In genomic region chr17:68259586-68259985, GRCh38 we compare ENCODE assay signal across 8 cellular contexts. TPM values are rescaled to one million over a fixed set of nuclear protein-coding genes. Genes with fewer than 3 reads are reported as not detected.
DNase-seq lines count a peak whose midpoint lies in the region; ATAC-seq and TF ChIP-seq lines count a peak whose summit lies in the region.
"Not testable (repeated sequence)": the region's sequence is repeated elsewhere in the genome, so short reads cannot be mapped to it uniquely, and the experiment has no call there.

No MANE protein-coding gene starts in this region.

- H3K4me1 ChIP-seq in heart right ventricle (peaks cover 0 to 68% (median 14%) of the 10 kb centered on the region in 9 donors), transverse colon (peaks cover 0 to 19% (median 8%) of the 10 kb centered on the region in 4 donors)
- not testable (repeated sequence) for H3K4me1 ChIP-seq in neuronal stem cell (ENCODE audit: control insufficient read depth in 2 of 2, insufficient read depth in 1 of 2, low read depth in 1 of 2, low read length in 2 of 2)

- H3K14ac ChIP-seq in neuronal stem cell (ENCODE audit: low read length): not testable (repeated sequence)

- H3K27me3 ChIP-seq in heart right ventricle; neuronal stem cell (ENCODE audit: control insufficient read depth in 3 of 3, insufficient read depth in 3 of 3, low read depth in 1 of 3, low read length in 3 of 3); transverse colon: not testable (repeated sequence)

- H3K4me3 Mint-ChIP-seq in activated B cell treated with CpG ODN at 0.5 μM for 24 hours: peak overlapping the region; percentile 74

- 60 to 78% methylated on average over 4 of the region's 4 CpGs for WGBS in heart right ventricle, 2 donors
- no CpG with 5 or more reads among the region's 4 CpGs for WGBS in neuronal stem cell (ENCODE audit: extremely low coverage in 2 of 2, insufficient read length in 2 of 2, insufficient replicate concordance in 1 of 2), 2 donors
- 76 to 83% methylated on average over 1 to 4 of the region's 4 CpGs for WGBS in transverse colon (ENCODE audit: low coverage in 1 of 2), 2 donors

- TF ChIP-seq CTCF in activated B cell treated with CpG ODN at 0.5 μM for 24 hours (IDR thresholded peaks at IDR 0.05); heart right ventricle (IDR thresholded peaks at IDR 0.05); transverse colon (IDR thresholded peaks at IDR 0.05): not testable (repeated sequence)

- not testable (repeated sequence) for H3K79me1 ChIP-seq in neuronal stem cell (ENCODE audit: low read depth, low read length)

- not testable (repeated sequence) for TF ChIP-seq POLR2A in transverse colon (IDR thresholded peaks at IDR 0.05)

- not testable (repeated sequence) for H2BK15ac ChIP-seq in neuronal stem cell (ENCODE audit: low read length)

- CTCF ChIA-PET in activated B cell treated with CpG ODN at 0.5 μM for 24 hours (lab: Charles Lee): interaction anchor here (1.2 kb wide), 1 partner anchor 56 kb away, joined by 3 read pairs; no protein-coding TSS in a partner anchor

- peaks cover 32% of the 10 kb centered on the region for H3K36me3 Mint-ChIP-seq in activated B cell treated with CpG ODN at 0.5 μM for 24 hours (ENCODE audit: low read depth)

- TF ChIP-seq EP300 in transverse colon (IDR thresholded peaks at IDR 0.05; ENCODE audit: low read depth): not testable (repeated sequence)

- H3K9me3 Mint-ChIP-seq in activated B cell treated with CpG ODN at 0.5 μM for 24 hours: not testable (repeated sequence)

- not testable (repeated sequence) for H3K9ac ChIP-seq in neuronal stem cell (ENCODE audit: low read depth, low read length, poor library complexity)

- not testable (repeated sequence) for H3K23ac ChIP-seq in neuronal stem cell (ENCODE audit: low read depth, low read length, poor library complexity)

- H3K27me3 Mint-ChIP-seq in activated B cell treated with CpG ODN at 0.5 μM for 24 hours: not testable (repeated sequence)

- not testable (repeated sequence) for H3K9me3 ChIP-seq in heart right ventricle; neuronal stem cell (replicated peaks in 1 of 2; ENCODE audit: control insufficient read depth in 2 of 2, insufficient read depth in 1 of 2, low read depth in 1 of 2, low read length in 2 of 2); transverse colon

- ATAC-seq in activated B cell treated with CpG ODN at 0.5 μM for 24 hours (ENCODE audit: low read depth); heart right ventricle: not testable (repeated sequence)

- H2BK12ac ChIP-seq in neuronal stem cell (ENCODE audit: low read length): not testable (repeated sequence)

- not testable (repeated sequence) for H2BK120ac ChIP-seq in neuronal stem cell (ENCODE audit: low read depth, low read length)

- H2AK5ac ChIP-seq in neuronal stem cell (ENCODE audit: low read depth, low read length): not testable (repeated sequence)

- peak; percentile 5 for DNase-seq in COLO668 (lab: John Stamatoyannopoulos, UW; ENCODE audit: unreplicated experiment)
- DNase-seq in HT-29 (ENCODE audit: low spot score): peak; percentile 34
- peak; percentile 16 for DNase-seq in NCI-H82 treated with DMSO at 0.1 percent for 48 hours (lab: John Stamatoyannopoulos, UW; ENCODE audit: unreplicated experiment)
- not testable (repeated sequence) for DNase-seq in activated B cell treated with CpG ODN at 0.5 μM for 24 hours; heart right ventricle; neuronal stem cell (ENCODE audit: low spot score); transverse colon
- DNase-seq in astrocyte of the hippocampus (ENCODE audit: low read depth, low spot score): peak; percentile 5

- peaks cover 71% of the 10 kb centered on the region for H3K4me1 Mint-ChIP-seq in activated B cell treated with CpG ODN at 0.5 μM for 24 hours

- not testable (repeated sequence) for H3K18ac ChIP-seq in neuronal stem cell (ENCODE audit: low read length)

- in situ Hi-C loops in transverse colon (cut with MboI; ENCODE audit: low pct_ligation_motif_present in 1 of 4, low pct_unique_long_range_greater_than_20kb in 1 of 4, low sequenced_read_pairs in 3 of 4): loop anchor here in 2 of 4 donors (10.0 to 25.0 kb wide), 2 partner anchors 195 to 503 kb away; partner anchors contain the start of gene WIPI1 (in 1 of the 2)

- peak overlapping the region; percentile 88 for H2AFZ ChIP-seq in neuronal stem cell (ENCODE audit: low read length)

- H3K4me3 ChIP-seq in heart right ventricle (peak overlapping the region in 6 of 10 donors; percentile 28 to 38 (median 33)), neuronal stem cell (ENCODE audit: low read length in 2 of 2) (peak overlapping the region in 1 of 2 donors; percentile 3)
- H3K4me3 ChIP-seq in transverse colon: not testable (repeated sequence)

- not testable (repeated sequence) for H4K91ac ChIP-seq in neuronal stem cell (ENCODE audit: low read depth, low read length, poor library complexity)

- H4K8ac ChIP-seq in neuronal stem cell (ENCODE audit: low read depth, low read length): not testable (repeated sequence)

- not testable (repeated sequence) for H3K4ac ChIP-seq in neuronal stem cell (ENCODE audit: low read length)

- intact Hi-C loops in activated B cell treated with CpG ODN at 0.5 μM for 24 hours (cut with micrococcal nuclease); heart right ventricle (cut with DNase I); transverse colon (cut with DNase I; ENCODE audit: low total_unique reads): not testable (repeated sequence)

- H3K27ac ChIP-seq in heart right ventricle (peak overlapping the region in 7 of 10 donors; percentile 41 to 89 (median 82)), transverse colon (peak overlapping the region; percentile 33 to 74 (median 64))
- not testable (repeated sequence) for H3K27ac ChIP-seq in neuronal stem cell (replicated peaks; ENCODE audit: low read length)

- POLR2A ChIA-PET in activated B cell treated with CpG ODN at 0.5 μM for 24 hours (lab: Charles Lee): interaction anchor here (0.6 to 5.3 kb wide), 15 partner anchors 11 to 198 kb away, joined by 3 to 66 read pairs (median 6); partner anchors contain the start of genes AMZ2, ARSG, SLC16A6 and WIPI1

- H3K27ac Mint-ChIP-seq in activated B cell treated with CpG ODN at 0.5 μM for 24 hours: peak overlapping the region; percentile 84

- peaks cover 0 to 30% (median 11%) of the 10 kb centered on the region in 9 donors for H3K36me3 ChIP-seq in heart right ventricle
- H3K36me3 ChIP-seq in neuronal stem cell (replicated peaks in 1 of 2; ENCODE audit: control insufficient read depth in 2 of 2, insufficient read depth in 2 of 2, low read length in 2 of 2): peaks cover 12 to 26% of the 10 kb centered on the region in 2 donors
- not testable (repeated sequence) for H3K36me3 ChIP-seq in transverse colon

- H3K4me2 ChIP-seq in neuronal stem cell (ENCODE audit: insufficient read depth, low read length, poor library complexity, severe bottlenecking): not testable (repeated sequence)

- H2BK5ac ChIP-seq in neuronal stem cell (ENCODE audit: low read length): not testable (repeated sequence)

RNA-seq across cellular contexts. Expression of gene AMZ2, which starts 11.7 kb away (rescaled TPM):
- 12.4 and 20.0 TPM in 2 replicates for total RNA-seq in HT-29 (2014; rRNA removed; shearing (Covaris generic))
- total RNA-seq in activated B cell treated with CpG ODN at 0.5 μM for 24 hours: 42.1 and 55.4 TPM in 2 replicates
- total RNA-seq in heart right ventricle: 100 to 1,000 TPM in 8 of 10 donors, 10 to 100 TPM in 2; 70.7 to 140 (median 111) TPM
- 10 to 100 TPM; 41.6 to 77.4 TPM for polyA plus RNA-seq in heart right ventricle
- 166 TPM for polyA plus RNA-seq in neuronal stem cell (2013, experiment 1 of 2)
- 168 TPM for polyA plus RNA-seq in neuronal stem cell (2013, experiment 2 of 2)
- 10 to 100 TPM in 3 of 4 donors, not detected in 1; 32.7 to 45.6 (median 32.8) TPM for total RNA-seq in transverse colon

RNA-seq across cellular contexts. Expression of gene SLC16A6, which starts 31.3 kb away (rescaled TPM):
- 1.3 TPM in 1 of 2 replicates, not detected in the other for total RNA-seq in HT-29 (2014; rRNA removed; shearing (Covaris generic))
- 10.2 and 11.0 TPM in 2 replicates for total RNA-seq in activated B cell treated with CpG ODN at 0.5 μM for 24 hours
- total RNA-seq in heart right ventricle: 1 to 10 TPM in 2 of 10 donors, under 1 TPM in 7, not detected in 1; 0.16 to 1.9 (median 0.59) TPM
- polyA plus RNA-seq in heart right ventricle: under 1 TPM; 0.14 to 0.80 TPM
- 0.04 TPM for polyA plus RNA-seq in neuronal stem cell (2013, experiment 1 of 2)
- 0.06 TPM for polyA plus RNA-seq in neuronal stem cell (2013, experiment 2 of 2)
- under 1 TPM in 2 of 4 donors, not detected in 2; 0.14 to 0.48 TPM for total RNA-seq in transverse colon

RNA-seq across cellular contexts. Expression of gene ARSG, which starts 31.7 kb away (rescaled TPM):
- 2.0 and 2.1 TPM in 2 replicates for total RNA-seq in HT-29 (2014; rRNA removed; shearing (Covaris generic))
- total RNA-seq in activated B cell treated with CpG ODN at 0.5 μM for 24 hours (15.5 and 19.6 TPM in 2 replicates), heart right ventricle (1 to 10 TPM; 2.5 to 6.2 (median 3.5) TPM), transverse colon (1 to 10 TPM in 2 of 4 donors, under 1 TPM in 1, not detected in 1; 0.41 to 4.4 (median 1.6) TPM)
- polyA plus RNA-seq in heart right ventricle: 1 to 10 TPM in 1 of 2 donors, under 1 TPM in 1; 0.95 to 3.5 TPM
- 4.4 TPM for polyA plus RNA-seq in neuronal stem cell (2013, experiment 1 of 2)
- polyA plus RNA-seq in neuronal stem cell (2013, experiment 2 of 2): 4.2 TPM
